ENCODE assay signal across 9 cellular contexts in the genomic region with DNA sequence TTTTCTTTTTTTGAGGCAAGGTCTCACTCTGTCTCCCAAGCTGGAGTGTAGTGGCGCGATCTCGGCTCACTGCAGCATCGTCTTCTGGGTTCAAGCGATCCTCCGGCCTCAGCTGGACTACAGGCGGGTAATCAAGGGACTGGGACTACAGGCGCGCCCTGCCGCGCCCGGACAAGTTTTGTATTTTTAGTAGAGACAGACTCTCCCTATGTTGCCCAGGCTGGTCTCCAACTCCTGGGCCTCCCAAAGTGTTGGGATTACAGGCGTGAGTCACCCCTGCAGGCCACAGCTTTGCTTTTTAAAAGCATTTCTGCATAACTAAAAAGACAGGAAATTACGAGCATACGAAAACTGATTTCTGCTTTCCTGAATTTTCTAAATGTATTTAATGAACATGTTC. TPM values are rescaled to one million over a fixed set of nuclear protein-coding genes. Genes with fewer than 3 reads are reported as not detected.
DNase-seq lines count a peak whose midpoint lies in the region; ATAC-seq and TF ChIP-seq lines count a peak whose summit lies in the region.
"Had no signal": no experiment of that assay in that cellular context is flagged by ENCODE, and none has a peak within 500 bp of the region (broad histone marks: within the 10 kb centered on the region; RNA-seq: fewer than 3 reads in every experiment).

No MANE protein-coding gene starts in this region.

- H3K27me3 ChIP-seq in CD8-positive, alpha-beta T cell (ENCODE audit: insufficient read depth, low read length): no peaks in the 10 kb centered on the region
- H3K27me3 ChIP-seq in MM.1S (replicated peaks; ENCODE audit: insufficient read depth, low read length): no peaks in the 10 kb centered on the region
- no peaks in the 10 kb centered on the region for H3K27me3 ChIP-seq in dorsolateral prefrontal cortex
- H3K27me3 ChIP-seq: cardiac muscle cell had no signal

- no peaks in the 10 kb centered on the region for H3K9me3 ChIP-seq in CD8-positive, alpha-beta T cell (ENCODE audit: low read length)
- no peaks in the 10 kb centered on the region for H3K9me3 ChIP-seq in MM.1S (replicated peaks; ENCODE audit: insufficient read depth, low read length)

- POLR2A ChIA-PET in CD8-positive, alpha-beta T cell (lab: Charles Lee): no interaction called here

- H3K36me3 Mint-ChIP-seq in CD8-positive, alpha-beta T cell: peaks cover 2% of the 10 kb centered on the region
- H3K36me3 Mint-ChIP-seq in nephron (ENCODE audit: low read depth): no peaks in the 10 kb centered on the region

- H3K9me2 ChIP-seq in MM.1S (replicated peaks; ENCODE audit: insufficient read depth, low read length): no peaks in the 10 kb centered on the region

- no peaks in the 10 kb centered on the region for H3K36me3 ChIP-seq in CD8-positive, alpha-beta T cell (ENCODE audit: insufficient read depth, low read length)
- H3K36me3 ChIP-seq in MM.1S (replicated peaks; ENCODE audit: insufficient read depth, low read length): no peaks in the 10 kb centered on the region
- H3K36me3 ChIP-seq: cardiac muscle cell had no signal

- no peak overlapping the region for H3K9ac ChIP-seq in MM.1S (ENCODE audit: low read length)

- DNase-seq in CD8-positive, alpha-beta T cell: no peak
- no peak for DNase-seq in MM.1S
- peak in 3 of 10 donors; percentile 21 to 40 (median 22) for DNase-seq in dorsolateral prefrontal cortex
- DNase-seq in OCI-M1 (lab: John Stamatoyannopoulos, UW): no peak
- DNase-seq in GF-D8 (lab: John Stamatoyannopoulos, UW): no peak

- intact Hi-C loops in CD8-positive, alpha-beta T cell (cut with DNase I, micrococcal nuclease): no loop called here
- intact Hi-C loops in dorsolateral prefrontal cortex (cut with DNase I): loop anchor here in 1 of 2 donors (5.0 kb wide), 1 partner anchor 41 kb away; no protein-coding TSS in a partner anchor

- no peak for ATAC-seq in CD8-positive, alpha-beta T cell
- ATAC-seq in GM21737 (IDR thresholded peaks at IDR 0.05; ENCODE audit: unreplicated experiment) (no peak), GM18520 (IDR thresholded peaks at IDR 0.05; ENCODE audit: unreplicated experiment) (no peak)

- no peak overlapping the region for H3K27ac ChIP-seq in CD8-positive, alpha-beta T cell (ENCODE audit: low read depth, low read length)
- H3K27ac ChIP-seq in MM.1S (ENCODE audit: low read length): no peak overlapping the region
- H3K27ac ChIP-seq in dorsolateral prefrontal cortex: peak overlapping the region in 52 of 59 donors; percentile 12 to 99 (median 92)
- H3K27ac ChIP-seq: cardiac muscle cell had no signal

- peak overlapping the region; percentile 47; the same call in 1 of the 2 replicates for H3K4me2 ChIP-seq in MM.1S (ENCODE audit: low read depth, low read length)

- no peaks in the 10 kb centered on the region for H3K9me3 Mint-ChIP-seq in CD8-positive, alpha-beta T cell
- H3K9me3 Mint-ChIP-seq in nephron: no peaks in the 10 kb centered on the region

- peaks cover 6% of the 10 kb centered on the region for H3K4me1 ChIP-seq in CD8-positive, alpha-beta T cell (ENCODE audit: insufficient read depth, low read length)
- H3K4me1 ChIP-seq in MM.1S (ENCODE audit: low read length): no peaks in the 10 kb centered on the region

- H3K4me3 ChIP-seq in CD8-positive, alpha-beta T cell (ENCODE audit: low read depth, low read length): peak overlapping the region; percentile 51
- no peak overlapping the region for H3K4me3 ChIP-seq in MM.1S (ENCODE audit: low read length)
- peak overlapping the region in 50 of 59 donors; percentile 50 to 91 (median 81) for H3K4me3 ChIP-seq in dorsolateral prefrontal cortex

- peaks cover 5% of the 10 kb centered on the region; the same call in 1 of the 2 replicates for H3F3A ChIP-seq in MM.1S (ENCODE audit: insufficient read depth, low read length)

- peak overlapping the region; percentile 87 for H3K4me3 Mint-ChIP-seq in CD8-positive, alpha-beta T cell
- H3K4me3 Mint-ChIP-seq in nephron: peak overlapping the region; percentile 88 to 91 (median 89)

- H3K4me1 Mint-ChIP-seq in CD8-positive, alpha-beta T cell (ENCODE audit: low read depth): peaks cover 15% of the 10 kb centered on the region
- H3K4me1 Mint-ChIP-seq in nephron: peaks cover 30% of the 10 kb centered on the region

- TF ChIP-seq CTCF in CD8-positive, alpha-beta T cell (IDR thresholded peaks at IDR 0.05): no peak
- TF ChIP-seq CTCF in MM.1S (IDR thresholded peaks at IDR 0.05; ENCODE audit: low read length) (no peak), dorsolateral prefrontal cortex (IDR thresholded peaks at IDR 0.05 in 54 of 56, conservative IDR thresholded peaks at IDR 0.05 in 2 of 56; ENCODE audit: low read depth in 1 of 56, partially characterized antibody in 56 of 56) (no peak), nephron (IDR thresholded peaks at IDR 0.05; ENCODE audit: unreplicated experiment in 3 of 3) (no peak)

- CTCF ChIA-PET in CD8-positive, alpha-beta T cell (lab: Charles Lee): interaction anchor here (0.6 kb wide), 1 partner anchor 1470 kb away, joined by 3 read pairs; no protein-coding TSS in a partner anchor

- H4K20me1 ChIP-seq in MM.1S (ENCODE audit: insufficient read depth, low read length): no peaks in the 10 kb centered on the region

- H3K79me2 ChIP-seq in MM.1S (ENCODE audit: low read length): peaks cover 5% of the 10 kb centered on the region; the same call in 1 of the 2 replicates

- H2AFZ ChIP-seq in MM.1S (ENCODE audit: low read length): 0 out of 2 replicates have a peak overlapping the region, but pooled peaks have one; percentile 55

- peaks cover 20% of the 10 kb centered on the region for H3K27me3 Mint-ChIP-seq in CD8-positive, alpha-beta T cell (ENCODE audit: low read depth)
- H3K27me3 Mint-ChIP-seq in nephron (ENCODE audit: low read depth): no peaks in the 10 kb centered on the region

- H3K27ac Mint-ChIP-seq in CD8-positive, alpha-beta T cell: no peak overlapping the region
- H3K27ac Mint-ChIP-seq in nephron: peak overlapping the region; percentile 69 to 95 (median 88)

RNA-seq across cellular contexts. Expression of a gene that starts 0.9 kb away (rescaled TPM):
- total RNA-seq in CD8-positive, alpha-beta T cell: 1 to 10 TPM; 1.3 to 1.6 TPM
- 100 to 1,000 TPM; 142 to 238 (median 196) TPM for total RNA-seq in dorsolateral prefrontal cortex

RNA-seq across cellular contexts. Expression of a gene that starts 28.0 kb away (rescaled TPM):
- total RNA-seq in CD8-positive, alpha-beta T cell: 1 to 10 TPM; 6.5 to 10.0 TPM
- 10 to 100 TPM; 11.2 to 34.4 (median 22.7) TPM for total RNA-seq in dorsolateral prefrontal cortex

Comparison
In these comparisons a context has a peak if more than half of its experiments do, and no peak if none do; other contexts are left out.
1. H3K27ac ChIP-seq: peak in dorsolateral prefrontal cortex (52 of 59); none in CD8-positive, alpha-beta T cell (single experiment) and MM.1S (single experiment).
2. RNA of a gene that starts 0.9 kb away (total RNA-seq): 142 to 238 TPM in dorsolateral prefrontal cortex; 1.3 to 1.6 TPM in CD8-positive, alpha-beta T cell; every median in the first group is over 10 times any median in the second.